In the genomic region with DNA sequence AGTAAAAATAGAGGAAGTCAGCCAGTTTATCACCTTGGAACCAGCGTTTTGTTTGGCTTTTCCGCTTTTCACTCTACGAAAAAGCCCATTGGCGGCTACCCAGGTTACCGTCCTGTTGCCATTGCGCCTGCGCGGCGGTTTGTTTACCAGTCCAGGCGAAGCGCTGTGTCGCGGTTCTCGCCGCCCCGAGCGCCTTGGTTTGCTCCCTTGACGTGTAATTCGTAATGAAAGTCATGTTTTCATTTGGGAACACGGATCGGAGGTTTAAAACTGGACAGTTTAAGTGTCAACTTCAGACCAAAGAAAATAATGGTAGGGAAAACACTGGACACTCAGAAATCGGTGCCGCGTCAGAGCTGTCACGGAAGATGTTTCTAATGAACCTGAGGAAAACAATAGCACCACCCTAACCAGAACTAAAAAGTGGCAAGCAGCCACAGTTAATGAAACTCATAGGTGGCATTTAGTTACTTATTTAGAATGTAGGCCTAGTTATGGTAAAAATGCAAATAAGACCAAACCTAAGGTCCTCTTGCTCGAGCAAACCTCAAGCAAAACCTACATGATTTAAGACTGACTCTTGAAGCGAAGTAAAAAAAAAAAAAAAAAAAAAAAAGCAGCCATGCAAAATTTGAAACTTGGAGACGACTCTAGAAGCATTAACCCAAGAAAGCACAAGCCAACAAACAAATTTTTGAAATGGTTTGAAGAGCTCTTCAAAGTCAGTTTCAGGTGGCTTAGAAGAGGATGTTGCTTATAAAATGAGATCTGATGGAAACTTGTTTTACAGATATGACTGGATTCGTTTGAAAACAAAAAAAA, we compare ENCODE assay signal across 1 cellular context.
TF ChIP-seq lines count a peak whose summit lies in the region.

No MANE protein-coding gene starts in this region.

TF ChIP-seq in HepG2, 621 proteins besides CTCF, POLR2A, EP300 and RAD21 (continued from another document and continues in another):
- TF ChIP-seq ZNF850 (CRISPR knock-in tag; conservative IDR thresholded peaks at IDR 0.05) (no peak), ZNF782 (CRISPR knock-in tag; IDR thresholded peaks at IDR 0.05; ENCODE audit: borderline replicate concordance) (no peak), ZNF335 (CRISPR knock-in tag; IDR thresholded peaks at IDR 0.05) (no peak), ZNF329 (CRISPR knock-in tag; IDR thresholded peaks at IDR 0.05; ENCODE audit: low read depth) (no peak), ZNF891 (CRISPR knock-in tag; IDR thresholded peaks at IDR 0.05) (no peak), ZNF530 (CRISPR knock-in tag; IDR thresholded peaks at IDR 0.05; ENCODE audit: low read depth) (no peak), RXRB (CRISPR knock-in tag; IDR thresholded peaks at IDR 0.05; ENCODE audit: borderline replicate concordance) (no peak; the same call in 1 of the 2 replicates), ZNF232 (CRISPR knock-in tag; IDR thresholded peaks at IDR 0.05; ENCODE audit: borderline replicate concordance) (no peak), SRSF9 (IDR thresholded peaks at IDR 0.05; ENCODE audit: borderline replicate concordance, insufficient read depth, low read depth, low read length, poor library complexity, severe bottlenecking) (no peak), WIZ (CRISPR knock-in tag; IDR thresholded peaks at IDR 0.05) (no peak), PTBP1 (IDR thresholded peaks at IDR 0.05; ENCODE audit: low read depth, low read length, poor library complexity, severe bottlenecking) (no peak), PHB2 (IDR thresholded peaks at IDR 0.05; ENCODE audit: partially characterized antibody) (no peak), CEBPB (IDR thresholded peaks at IDR 0.05; ENCODE audit: borderline replicate concordance, low read depth, low read length) (no peak), SMC3 (IDR thresholded peaks at IDR 0.05; ENCODE audit: low read length) (no peak), ZNF205 (CRISPR knock-in tag; IDR thresholded peaks at IDR 0.05) (0 out of 2 replicates have a peak, but pooled peaks have one; percentile 33), CREM (IDR thresholded peaks at IDR 0.05) (0 out of 2 replicates have a peak, but pooled peaks have one; percentile 9), CREM (CRISPR knock-in tag; IDR thresholded peaks at IDR 0.05) (no peak), SMYD3 (CRISPR knock-in tag; IDR thresholded peaks at IDR 0.05) (no peak), ZNF225 (CRISPR knock-in tag; IDR thresholded peaks at IDR 0.05) (no peak), TEAD3 (CRISPR knock-in tag; optimal IDR thresholded peaks at IDR 0.05; ENCODE audit: borderline replicate concordance) (peak; percentile 22), JUN (CRISPR knock-in tag; IDR thresholded peaks at IDR 0.05) (no peak), ZNF12 (CRISPR knock-in tag; IDR thresholded peaks at IDR 0.05) (0 out of 2 replicates have a peak, but pooled peaks have one; percentile 36), ZNF292 (CRISPR knock-in tag; IDR thresholded peaks at IDR 0.05; ENCODE audit: borderline replicate concordance, low read depth) (peak; percentile 43; the same call in 1 of the 2 replicates), NFIB (CRISPR knock-in tag; IDR thresholded peaks at IDR 0.05; ENCODE audit: borderline replicate concordance) (no peak), MTA3 (CRISPR knock-in tag; IDR thresholded peaks at IDR 0.05) (no peak), CBX2 (IDR thresholded peaks at IDR 0.05; ENCODE audit: low read depth, low read length) (no peak), CBX2 (CRISPR knock-in tag; IDR thresholded peaks at IDR 0.05; ENCODE audit: low read depth) (no peak), DMAP1 (CRISPR knock-in tag; IDR thresholded peaks at IDR 0.05) (no peak; the same call in 1 of the 2 replicates), THAP11 (CRISPR knock-in tag; IDR thresholded peaks at IDR 0.05) (peak; percentile 45; the same call in 1 of the 2 replicates), ZNF251 (CRISPR knock-in tag; IDR thresholded peaks at IDR 0.05) (no peak), ISX (CRISPR knock-in tag; conservative IDR thresholded peaks at IDR 0.05) (no peak), SCMH1 (CRISPR knock-in tag; IDR thresholded peaks at IDR 0.05; ENCODE audit: borderline replicate concordance) (no peak), ZNF24 (IDR thresholded peaks at IDR 0.05) (no peak), ZNF589 (CRISPR knock-in tag; conservative IDR thresholded peaks at IDR 0.05) (no peak), NFIC (IDR thresholded peaks at IDR 0.05; ENCODE audit: low read length) (no peak), MIER2 (CRISPR knock-in tag; IDR thresholded peaks at IDR 0.05) (no peak), HIVEP1 (CRISPR knock-in tag; IDR thresholded peaks at IDR 0.05) (no peak; the same call in 1 of the 2 replicates), TEAD2 (CRISPR knock-in tag; IDR thresholded peaks at IDR 0.05) (no peak), ERF (CRISPR knock-in tag; IDR thresholded peaks at IDR 0.05) (peak; percentile 36; the same call in 1 of the 2 replicates), ZNF558 (CRISPR knock-in tag; IDR thresholded peaks at IDR 0.05; ENCODE audit: borderline replicate concordance) (0 out of 2 replicates have a peak, but pooled peaks have one; percentile 79), NCOR1 (IDR thresholded peaks at IDR 0.05; ENCODE audit: borderline replicate concordance, low read length) (no peak), TBP (CRISPR knock-in tag; IDR thresholded peaks at IDR 0.05) (no peak), STAG1 (CRISPR knock-in tag; IDR thresholded peaks at IDR 0.05) (no peak), TBX3 (IDR thresholded peaks at IDR 0.05; ENCODE audit: borderline replicate concordance) (no peak), ZNF572 (CRISPR knock-in tag; IDR thresholded peaks at IDR 0.05) (no peak), RXRA (CRISPR knock-in tag; IDR thresholded peaks at IDR 0.05) (no peak)
- TF ChIP-seq, protein P1, sequence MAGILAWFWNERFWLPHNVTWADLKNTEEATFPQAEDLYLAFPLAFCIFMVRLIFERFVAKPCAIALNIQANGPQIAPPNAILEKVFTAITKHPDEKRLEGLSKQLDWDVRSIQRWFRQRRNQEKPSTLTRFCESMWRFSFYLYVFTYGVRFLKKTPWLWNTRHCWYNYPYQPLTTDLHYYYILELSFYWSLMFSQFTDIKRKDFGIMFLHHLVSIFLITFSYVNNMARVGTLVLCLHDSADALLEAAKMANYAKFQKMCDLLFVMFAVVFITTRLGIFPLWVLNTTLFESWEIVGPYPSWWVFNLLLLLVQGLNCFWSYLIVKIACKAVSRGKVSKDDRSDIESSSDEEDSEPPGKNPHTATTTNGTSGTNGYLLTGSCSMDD (CRISPR knock-in tag; IDR thresholded peaks at IDR 0.05) = no peak
- TF ChIP-seq, protein P2, sequence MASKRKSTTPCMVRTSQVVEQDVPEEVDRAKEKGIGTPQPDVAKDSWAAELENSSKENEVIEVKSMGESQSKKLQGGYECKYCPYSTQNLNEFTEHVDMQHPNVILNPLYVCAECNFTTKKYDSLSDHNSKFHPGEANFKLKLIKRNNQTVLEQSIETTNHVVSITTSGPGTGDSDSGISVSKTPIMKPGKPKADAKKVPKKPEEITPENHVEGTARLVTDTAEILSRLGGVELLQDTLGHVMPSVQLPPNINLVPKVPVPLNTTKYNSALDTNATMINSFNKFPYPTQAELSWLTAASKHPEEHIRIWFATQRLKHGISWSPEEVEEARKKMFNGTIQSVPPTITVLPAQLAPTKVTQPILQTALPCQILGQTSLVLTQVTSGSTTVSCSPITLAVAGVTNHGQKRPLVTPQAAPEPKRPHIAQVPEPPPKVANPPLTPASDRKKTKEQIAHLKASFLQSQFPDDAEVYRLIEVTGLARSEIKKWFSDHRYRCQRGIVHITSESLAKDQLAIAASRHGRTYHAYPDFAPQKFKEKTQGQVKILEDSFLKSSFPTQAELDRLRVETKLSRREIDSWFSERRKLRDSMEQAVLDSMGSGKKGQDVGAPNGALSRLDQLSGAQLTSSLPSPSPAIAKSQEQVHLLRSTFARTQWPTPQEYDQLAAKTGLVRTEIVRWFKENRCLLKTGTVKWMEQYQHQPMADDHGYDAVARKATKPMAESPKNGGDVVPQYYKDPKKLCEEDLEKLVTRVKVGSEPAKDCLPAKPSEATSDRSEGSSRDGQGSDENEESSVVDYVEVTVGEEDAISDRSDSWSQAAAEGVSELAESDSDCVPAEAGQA (IDR thresholded peaks at IDR 0.05; ENCODE audit: low read depth) = 0 out of 2 replicates have a peak, but pooled peaks have one; percentile 34
- TF ChIP-seq, protein P2 (CRISPR knock-in tag; IDR thresholded peaks at IDR 0.05; ENCODE audit: borderline replicate concordance) = no peak
- TF ChIP-seq, protein P3, sequence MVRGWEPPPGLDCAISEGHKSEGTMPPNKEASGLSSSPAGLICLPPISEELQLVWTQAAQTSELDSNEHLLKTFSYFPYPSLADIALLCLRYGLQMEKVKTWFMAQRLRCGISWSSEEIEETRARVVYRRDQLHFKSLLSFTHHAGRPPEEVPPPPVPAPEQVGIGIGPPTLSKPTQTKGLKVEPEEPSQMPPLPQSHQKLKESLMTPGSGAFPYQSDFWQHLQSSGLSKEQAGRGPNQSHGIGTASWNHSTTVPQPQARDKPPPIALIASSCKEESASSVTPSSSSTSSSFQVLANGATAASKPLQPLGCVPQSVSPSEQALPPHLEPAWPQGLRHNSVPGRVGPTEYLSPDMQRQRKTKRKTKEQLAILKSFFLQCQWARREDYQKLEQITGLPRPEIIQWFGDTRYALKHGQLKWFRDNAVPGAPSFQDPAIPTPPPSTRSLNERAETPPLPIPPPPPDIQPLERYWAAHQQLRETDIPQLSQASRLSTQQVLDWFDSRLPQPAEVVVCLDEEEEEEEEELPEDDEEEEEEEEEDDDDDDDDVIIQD (CRISPR knock-in tag; IDR thresholded peaks at IDR 0.05; ENCODE audit: low read depth) = peak; percentile 66
- TF ChIP-seq, protein P4, sequence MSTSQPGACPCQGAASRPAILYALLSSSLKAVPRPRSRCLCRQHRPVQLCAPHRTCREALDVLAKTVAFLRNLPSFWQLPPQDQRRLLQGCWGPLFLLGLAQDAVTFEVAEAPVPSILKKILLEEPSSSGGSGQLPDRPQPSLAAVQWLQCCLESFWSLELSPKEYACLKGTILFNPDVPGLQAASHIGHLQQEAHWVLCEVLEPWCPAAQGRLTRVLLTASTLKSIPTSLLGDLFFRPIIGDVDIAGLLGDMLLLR (CRISPR knock-in tag; IDR thresholded peaks at IDR 0.05) = no peak
- TF ChIP-seq, protein P5, sequence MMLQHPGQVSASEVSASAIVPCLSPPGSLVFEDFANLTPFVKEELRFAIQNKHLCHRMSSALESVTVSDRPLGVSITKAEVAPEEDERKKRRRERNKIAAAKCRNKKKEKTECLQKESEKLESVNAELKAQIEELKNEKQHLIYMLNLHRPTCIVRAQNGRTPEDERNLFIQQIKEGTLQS (CRISPR knock-in tag; IDR thresholded peaks at IDR 0.05) = no peak
- TF ChIP-seq, protein P6, sequence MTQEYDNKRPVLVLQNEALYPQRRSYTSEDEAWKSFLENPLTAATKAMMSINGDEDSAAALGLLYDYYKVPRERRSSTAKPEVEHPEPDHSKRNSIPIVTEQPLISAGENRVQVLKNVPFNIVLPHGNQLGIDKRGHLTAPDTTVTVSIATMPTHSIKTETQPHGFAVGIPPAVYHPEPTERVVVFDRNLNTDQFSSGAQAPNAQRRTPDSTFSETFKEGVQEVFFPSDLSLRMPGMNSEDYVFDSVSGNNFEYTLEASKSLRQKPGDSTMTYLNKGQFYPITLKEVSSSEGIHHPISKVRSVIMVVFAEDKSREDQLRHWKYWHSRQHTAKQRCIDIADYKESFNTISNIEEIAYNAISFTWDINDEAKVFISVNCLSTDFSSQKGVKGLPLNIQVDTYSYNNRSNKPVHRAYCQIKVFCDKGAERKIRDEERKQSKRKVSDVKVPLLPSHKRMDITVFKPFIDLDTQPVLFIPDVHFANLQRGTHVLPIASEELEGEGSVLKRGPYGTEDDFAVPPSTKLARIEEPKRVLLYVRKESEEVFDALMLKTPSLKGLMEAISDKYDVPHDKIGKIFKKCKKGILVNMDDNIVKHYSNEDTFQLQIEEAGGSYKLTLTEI (CRISPR knock-in tag; conservative IDR thresholded peaks at IDR 0.05) = no peak
- TF ChIP-seq, protein P7, sequence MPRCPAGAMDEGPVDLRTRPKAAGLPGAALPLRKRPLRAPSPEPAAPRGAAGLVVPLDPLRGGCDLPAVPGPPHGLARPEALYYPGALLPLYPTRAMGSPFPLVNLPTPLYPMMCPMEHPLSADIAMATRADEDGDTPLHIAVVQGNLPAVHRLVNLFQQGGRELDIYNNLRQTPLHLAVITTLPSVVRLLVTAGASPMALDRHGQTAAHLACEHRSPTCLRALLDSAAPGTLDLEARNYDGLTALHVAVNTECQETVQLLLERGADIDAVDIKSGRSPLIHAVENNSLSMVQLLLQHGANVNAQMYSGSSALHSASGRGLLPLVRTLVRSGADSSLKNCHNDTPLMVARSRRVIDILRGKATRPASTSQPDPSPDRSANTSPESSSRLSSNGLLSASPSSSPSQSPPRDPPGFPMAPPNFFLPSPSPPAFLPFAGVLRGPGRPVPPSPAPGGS (CRISPR knock-in tag; IDR thresholded peaks at IDR 0.05) = no peak
- TF ChIP-seq, protein P8, sequence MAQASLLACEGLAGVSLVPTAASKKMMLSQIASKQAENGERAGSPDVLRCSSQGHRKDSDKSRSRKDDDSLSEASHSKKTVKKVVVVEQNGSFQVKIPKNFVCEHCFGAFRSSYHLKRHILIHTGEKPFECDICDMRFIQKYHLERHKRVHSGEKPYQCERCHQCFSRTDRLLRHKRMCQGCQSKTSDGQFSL (CRISPR knock-in tag; IDR thresholded peaks at IDR 0.05) = no peak
- TF ChIP-seq, protein P9, sequence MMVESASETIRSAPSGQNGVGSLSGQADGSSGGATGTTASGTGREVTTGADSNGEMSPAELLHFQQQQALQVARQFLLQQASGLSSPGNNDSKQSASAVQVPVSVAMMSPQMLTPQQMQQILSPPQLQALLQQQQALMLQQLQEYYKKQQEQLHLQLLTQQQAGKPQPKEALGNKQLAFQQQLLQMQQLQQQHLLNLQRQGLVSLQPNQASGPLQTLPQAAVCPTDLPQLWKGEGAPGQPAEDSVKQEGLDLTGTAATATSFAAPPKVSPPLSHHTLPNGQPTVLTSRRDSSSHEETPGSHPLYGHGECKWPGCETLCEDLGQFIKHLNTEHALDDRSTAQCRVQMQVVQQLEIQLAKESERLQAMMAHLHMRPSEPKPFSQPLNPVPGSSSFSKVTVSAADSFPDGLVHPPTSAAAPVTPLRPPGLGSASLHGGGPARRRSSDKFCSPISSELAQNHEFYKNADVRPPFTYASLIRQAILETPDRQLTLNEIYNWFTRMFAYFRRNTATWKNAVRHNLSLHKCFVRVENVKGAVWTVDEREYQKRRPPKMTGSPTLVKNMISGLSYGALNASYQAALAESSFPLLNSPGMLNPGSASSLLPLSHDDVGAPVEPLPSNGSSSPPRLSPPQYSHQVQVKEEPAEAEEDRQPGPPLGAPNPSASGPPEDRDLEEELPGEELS (CRISPR knock-in tag; IDR thresholded peaks at IDR 0.05) = peak; percentile 34; the same call in 1 of the 2 replicates
